Comparison of ENCODE assay signal across 8 cellular contexts in genomic region chr6:25007269-25007699, GRCh38.
DNase-seq lines count a peak whose midpoint lies in the region; ATAC-seq and TF ChIP-seq lines count a peak whose summit lies in the region.

No MANE protein-coding gene starts in this region.

- no peaks in the 10 kb centered on the region for H3K36me3 ChIP-seq in prostate gland
- H3K36me3 ChIP-seq in HAP-1 (replicated peaks) = no peaks in the 10 kb centered on the region

- no peaks in the 10 kb centered on the region for H3K27me3 Mint-ChIP-seq in activated T-helper 2 cell treated with anti-CD3 and anti-CD28 coated beads, Interferon-gamma antibody, Interleukin-2, Interleukin-4, amounts not matched to agents 10 μg/mL and 5 μg/mL and 100 μg/mL, durations not matched to agents 14 hours and 24 hours and 36 hours (ENCODE audit: low read depth)

- no peaks in the 10 kb centered on the region for H3K9me3 ChIP-seq in prostate gland
- no peaks in the 10 kb centered on the region for H3K9me3 ChIP-seq in HAP-1

- H3K27me3 ChIP-seq in prostate gland (replicated peaks; ENCODE audit: insufficient read depth) (no peaks in the 10 kb centered on the region), HAP-1 (ENCODE audit: low read depth) (no peaks in the 10 kb centered on the region)

- H3K9me3 Mint-ChIP-seq in activated T-helper 2 cell treated with anti-CD3 and anti-CD28 coated beads, Interferon-gamma antibody, Interleukin-2, Interleukin-4, amounts not matched to agents 10 μg/mL and 5 μg/mL and 100 μg/mL, durations not matched to agents 14 hours and 24 hours and 36 hours = no peaks in the 10 kb centered on the region

- peak overlapping the region; percentile 79 for H3K27ac Mint-ChIP-seq in activated T-helper 2 cell treated with anti-CD3 and anti-CD28 coated beads, Interferon-gamma antibody, Interleukin-2, Interleukin-4, amounts not matched to agents 10 μg/mL and 5 μg/mL and 100 μg/mL, durations not matched to agents 14 hours and 24 hours and 36 hours

- H3K27ac ChIP-seq in prostate gland = peak overlapping the region; percentile 63 to 68

- 88% methylated on average over 3 of the region's 3 CpGs for WGBS in prostate gland

- DNase-seq in Right ventricle myocardium inferior (ENCODE audit: missing footprints) (peak; percentile 66), left ventricle myocardium superior (no peak), prostate gland (ENCODE audit: low spot score) (no peak), COLO668 (lab: John Stamatoyannopoulos, UW; ENCODE audit: unreplicated experiment) (no peak), T1000 (lab: John Stamatoyannopoulos, UW) (no peak), HAP-1 (ENCODE audit: low spot score in 2 of 2) (no peak)
- DNase-seq in activated T-helper 2 cell treated with anti-CD3 and anti-CD28 coated beads, Interferon-gamma antibody, Interleukin-2, Interleukin-4, amounts not matched to agents 10 μg/mL and 5 μg/mL and 100 μg/mL, durations not matched to agents 14 hours and 24 hours and 36 hours (ENCODE audit: low spot score) = no peak

- intact Hi-C loops in Right ventricle myocardium inferior (cut with DNase I) = no loop called here
- intact Hi-C loops in left ventricle myocardium superior (cut with micrococcal nuclease) = no loop called here
- intact Hi-C loops in activated T-helper 2 cell treated with anti-CD3 and anti-CD28 coated beads, Interferon-gamma antibody, Interleukin-2, Interleukin-4, amounts not matched to agents 10 μg/mL and 5 μg/mL and 100 μg/mL, durations not matched to agents 14 hours and 24 hours and 36 hours (cut with micrococcal nuclease) = loop anchor here (1.0 kb wide), 4 partner anchors 20 to 131 kb away; no protein-coding TSS in a partner anchor
- intact Hi-C loops in prostate gland (cut with DNase I) = no loop called here

- peaks cover 73% of the 10 kb centered on the region for H3K4me1 Mint-ChIP-seq in activated T-helper 2 cell treated with anti-CD3 and anti-CD28 coated beads, Interferon-gamma antibody, Interleukin-2, Interleukin-4, amounts not matched to agents 10 μg/mL and 5 μg/mL and 100 μg/mL, durations not matched to agents 14 hours and 24 hours and 36 hours (ENCODE audit: low read depth)

- in situ Hi-C loops in HAP-1 (cut with MboI; ENCODE audit: low sequenced_read_pairs) = no loop called here

- no peak overlapping the region for H3K4me3 ChIP-seq in prostate gland
- no peak overlapping the region for H3K4me3 ChIP-seq in HAP-1

- H3K4me1 ChIP-seq in prostate gland (replicated peaks) = no peaks in the 10 kb centered on the region
- no peaks in the 10 kb centered on the region for H3K4me1 ChIP-seq in HAP-1

- TF ChIP-seq POLR2A in prostate gland (IDR thresholded peaks at IDR 0.05) = no peak

- ATAC-seq in Right ventricle myocardium inferior (no peak), left ventricle myocardium superior (no peak), HG03135 (IDR thresholded peaks at IDR 0.05; ENCODE audit: unreplicated experiment) (peak; percentile 71)

- TF ChIP-seq CTCF in prostate gland (IDR thresholded peaks at IDR 0.05) = no peak

- no peaks in the 10 kb centered on the region for H3K36me3 Mint-ChIP-seq in activated T-helper 2 cell treated with anti-CD3 and anti-CD28 coated beads, Interferon-gamma antibody, Interleukin-2, Interleukin-4, amounts not matched to agents 10 μg/mL and 5 μg/mL and 100 μg/mL, durations not matched to agents 14 hours and 24 hours and 36 hours (ENCODE audit: low read depth)

- H3K4me3 Mint-ChIP-seq in activated T-helper 2 cell treated with anti-CD3 and anti-CD28 coated beads, Interferon-gamma antibody, Interleukin-2, Interleukin-4, amounts not matched to agents 10 μg/mL and 5 μg/mL and 100 μg/mL, durations not matched to agents 14 hours and 24 hours and 36 hours (ENCODE audit: low read depth) = peak overlapping the region; percentile 20
